ENCODE assay signal across 17 cellular contexts in the genomic region with DNA sequence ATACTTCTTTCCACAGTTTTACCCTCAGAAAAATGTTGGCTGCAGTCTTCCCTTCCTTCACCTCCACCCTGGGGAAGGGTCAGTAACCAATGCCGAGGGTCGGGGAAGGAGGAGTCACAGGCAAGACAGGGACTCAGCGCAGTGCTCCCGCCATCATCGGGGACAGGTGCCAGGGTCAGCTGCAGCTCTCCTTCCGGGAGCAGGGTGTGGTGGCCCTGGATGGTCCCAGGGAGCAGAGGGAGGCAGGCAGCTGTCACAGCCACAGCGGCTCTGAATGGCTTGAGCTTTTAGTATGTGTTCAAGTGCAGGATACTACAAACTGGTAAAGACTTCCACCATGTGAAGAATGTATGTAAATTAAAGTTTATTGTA. TPM values are rescaled to one million over a fixed set of nuclear protein-coding genes. Genes with fewer than 3 reads are reported as not detected.
DNase-seq lines count a peak whose midpoint lies in the region; ATAC-seq and TF ChIP-seq lines count a peak whose summit lies in the region.
"Had no signal": no experiment of that assay in that cellular context is flagged by ENCODE, and none has a peak within 500 bp of the region (broad histone marks: within the 10 kb centered on the region; RNA-seq: fewer than 3 reads in every experiment).

No MANE protein-coding gene starts in this region.

- H3K4me3 ChIP-seq in psoas muscle: peak overlapping the region; percentile 26
- H3K4me3 ChIP-seq: smooth muscle cell had no signal

- H3K4me3 Mint-ChIP-seq in glutamatergic neuron (ENCODE audit: unreplicated experiment): no peak overlapping the region
- no peak overlapping the region for H3K4me3 Mint-ChIP-seq in activated naive CD4-positive, alpha-beta T cell treated with anti-CD3 and anti-CD28 coated beads for 36 hours
- no peak overlapping the region for H3K4me3 Mint-ChIP-seq in activated CD4-positive, alpha-beta T cell treated with anti-CD3 and anti-CD28 coated beads, Interleukin-2, amount 10 ng/mL, durations not matched to agents 7 days and 5 days
- H3K4me3 Mint-ChIP-seq: WTC11 had no signal

- 18 to 25% (median 19%) methylated on average over 7 of the region's 7 CpGs for WGBS in psoas muscle, 3 donors

- H3K27ac ChIP-seq in psoas muscle: peak overlapping the region; percentile 84

- H3K4me1 Mint-ChIP-seq in glutamatergic neuron (ENCODE audit: low read depth, unreplicated experiment): peaks cover 19% of the 10 kb centered on the region
- H3K4me1 Mint-ChIP-seq in activated naive CD4-positive, alpha-beta T cell treated with anti-CD3 and anti-CD28 coated beads for 36 hours (ENCODE audit: low read depth): no peaks in the 10 kb centered on the region
- peaks cover 38% of the 10 kb centered on the region for H3K4me1 Mint-ChIP-seq in activated CD4-positive, alpha-beta T cell treated with anti-CD3 and anti-CD28 coated beads, Interleukin-2, amount 10 ng/mL, durations not matched to agents 7 days and 5 days

- CTCF ChIA-PET in activated naive CD4-positive, alpha-beta T cell treated with anti-CD3 and anti-CD28 coated beads for 36 hours (lab: Charles Lee): no interaction called here
- CTCF ChIA-PET in activated CD4-positive, alpha-beta T cell treated with anti-CD3 and anti-CD28 coated beads, Interleukin-2, amount 10 ng/mL, durations not matched to agents 7 days and 5 days (lab: Charles Lee): interaction anchor here (1.1 kb wide), 1 partner anchor 15 kb away, joined by 3 read pairs; no protein-coding TSS in a partner anchor

- H3K4me1 ChIP-seq in psoas muscle: peaks cover 36% of the 10 kb centered on the region

- peaks cover 2% of the 10 kb centered on the region for H3K9me3 Mint-ChIP-seq in glutamatergic neuron (ENCODE audit: unreplicated experiment)
- no peaks in the 10 kb centered on the region for H3K9me3 Mint-ChIP-seq in activated naive CD4-positive, alpha-beta T cell treated with anti-CD3 and anti-CD28 coated beads for 36 hours
- no peaks in the 10 kb centered on the region for H3K9me3 Mint-ChIP-seq in activated CD4-positive, alpha-beta T cell treated with anti-CD3 and anti-CD28 coated beads, Interleukin-2, amount 10 ng/mL, durations not matched to agents 7 days and 5 days

- peaks cover 2% of the 10 kb centered on the region for H3K27me3 Mint-ChIP-seq in glutamatergic neuron (ENCODE audit: unreplicated experiment)
- H3K27me3 Mint-ChIP-seq in activated naive CD4-positive, alpha-beta T cell treated with anti-CD3 and anti-CD28 coated beads for 36 hours (ENCODE audit: low read depth): no peaks in the 10 kb centered on the region
- H3K27me3 Mint-ChIP-seq in activated CD4-positive, alpha-beta T cell treated with anti-CD3 and anti-CD28 coated beads, Interleukin-2, amount 10 ng/mL, durations not matched to agents 7 days and 5 days: no peaks in the 10 kb centered on the region

- TF ChIP-seq CTCF in glutamatergic neuron (IDR thresholded peaks at IDR 0.05; ENCODE audit: partially characterized antibody, unreplicated experiment) (no peak), psoas muscle (IDR thresholded peaks at IDR 0.05) (no peak)

- H3K36me3 ChIP-seq in psoas muscle (ENCODE audit: insufficient read depth in 1 of 2, low read depth in 1 of 2): peaks cover 5 to 29% of the 10 kb centered on the region in 2 donors

- no peaks in the 10 kb centered on the region for H3K9me3 ChIP-seq in psoas muscle

- ATAC-seq in psoas muscle (peak; percentile 58 to 79 (median 76)), HG03439 (IDR thresholded peaks at IDR 0.05; ENCODE audit: unreplicated experiment) (no peak), GM21423 (IDR thresholded peaks at IDR 0.05; ENCODE audit: unreplicated experiment) (no peak)
- ATAC-seq: WTC11 had no signal

- no peaks in the 10 kb centered on the region for H3K27me3 ChIP-seq in psoas muscle (ENCODE audit: insufficient read depth in 3 of 3, low read length in 2 of 3)

- H3K27ac Mint-ChIP-seq in glutamatergic neuron (ENCODE audit: unreplicated experiment): peak overlapping the region; percentile 28
- H3K27ac Mint-ChIP-seq in activated naive CD4-positive, alpha-beta T cell treated with anti-CD3 and anti-CD28 coated beads for 36 hours: no peak overlapping the region
- no peak overlapping the region for H3K27ac Mint-ChIP-seq in activated CD4-positive, alpha-beta T cell treated with anti-CD3 and anti-CD28 coated beads, Interleukin-2, amount 10 ng/mL, durations not matched to agents 7 days and 5 days
- H3K27ac Mint-ChIP-seq: WTC11 had no signal

- DNase-seq in COLO668 (lab: John Stamatoyannopoulos, UW; ENCODE audit: unreplicated experiment) (peak; percentile 23), LHCN-M2 (ENCODE audit: low read depth) (peak; percentile 33), glutamatergic neuron (peak; percentile 37), psoas muscle (peak; percentile 48 to 72)
- no peak for DNase-seq in activated naive CD4-positive, alpha-beta T cell treated with anti-CD3 and anti-CD28 coated beads for 36 hours
- DNase-seq in activated CD4-positive, alpha-beta T cell treated with anti-CD3 and anti-CD28 coated beads, Interleukin-2, amount 10 ng/mL, durations not matched to agents 7 days and 5 days: no peak
- DNase-seq: activated CD8-positive, alpha-beta memory T cell treated with anti-CD3 and anti-CD28 coated beads for 24 hours; COR-L47; erythroblast; NCI-H1092; stimulated activated CD4-positive, alpha-beta T cell treated with anti-CD3 and anti-CD28 coated beads, Interleukin-4, amount 100 ng/mL, for 24 hours; T-helper 2 cell had no signal

- peaks cover 7% of the 10 kb centered on the region for H3K36me3 Mint-ChIP-seq in glutamatergic neuron (ENCODE audit: unreplicated experiment)
- peaks cover 2% of the 10 kb centered on the region for H3K36me3 Mint-ChIP-seq in activated naive CD4-positive, alpha-beta T cell treated with anti-CD3 and anti-CD28 coated beads for 36 hours (ENCODE audit: low read depth)
- H3K36me3 Mint-ChIP-seq in activated CD4-positive, alpha-beta T cell treated with anti-CD3 and anti-CD28 coated beads, Interleukin-2, amount 10 ng/mL, durations not matched to agents 7 days and 5 days (ENCODE audit: low read depth): peaks cover 14% of the 10 kb centered on the region
- H3K36me3 Mint-ChIP-seq: WTC11 had no signal

- POLR2A ChIA-PET in activated CD4-positive, alpha-beta T cell treated with anti-CD3 and anti-CD28 coated beads, Interleukin-2, amount 10 ng/mL, durations not matched to agents 7 days and 5 days (lab: Charles Lee): no interaction called here

- intact Hi-C loops in psoas muscle (cut with DNase I): loop anchor here (5.0 kb wide), 3 partner anchors 41 to 54 kb away; partner anchors contain the start of gene C6orf89 (in 1 of the 2)
- intact Hi-C loops in activated naive CD4-positive, alpha-beta T cell treated with anti-CD3 and anti-CD28 coated beads for 36 hours (cut with micrococcal nuclease): no loop called here

RNA-seq across cellular contexts. Expression of gene PI16, which starts 26.0 kb away (rescaled TPM):
- total RNA-seq in LHCN-M2 (2014; rRNA removed) (not detected in 2 replicates), glutamatergic neuron (ENCODE audit: unreplicated experiment) (not detected), psoas muscle (10 to 100 TPM in 1 of 4 donors, 1 to 10 TPM in 3; 3.1 to 49.1 (median 3.6) TPM)
- not detected for polyA plus RNA-seq in LHCN-M2 (2012)
- 1 to 10 TPM; 1.2 to 3.1 (median 1.6) TPM for polyA plus RNA-seq in psoas muscle
- total RNA-seq in activated naive CD4-positive, alpha-beta T cell treated with anti-CD3 and anti-CD28 coated beads for 36 hours: under 1 TPM; 0.24 to 0.27 TPM
- total RNA-seq in activated CD4-positive, alpha-beta T cell treated with anti-CD3 and anti-CD28 coated beads, Interleukin-2, amount 10 ng/mL, durations not matched to agents 7 days and 5 days: 10 to 100 TPM; 13.5 to 15.1 TPM
- total RNA-seq: bronchial epithelial cell had no signal

RNA-seq across cellular contexts. Expression of gene C6orf89, which starts 42.8 kb away (rescaled TPM):
- total RNA-seq in LHCN-M2 (2014; rRNA removed): 43.6 and 44.8 TPM in 2 replicates
- 34.5 TPM for polyA plus RNA-seq in LHCN-M2 (2012)
- 57.0 TPM for total RNA-seq in glutamatergic neuron (ENCODE audit: unreplicated experiment)
- 10 to 100 TPM; 37.1 to 53.4 (median 51.1) TPM for total RNA-seq in psoas muscle
- 10 to 100 TPM; 23.2 to 56.3 (median 35.4) TPM for polyA plus RNA-seq in psoas muscle
- total RNA-seq in activated naive CD4-positive, alpha-beta T cell treated with anti-CD3 and anti-CD28 coated beads for 36 hours: 10 to 100 TPM; 24.2 to 24.5 TPM
- total RNA-seq in activated CD4-positive, alpha-beta T cell treated with anti-CD3 and anti-CD28 coated beads, Interleukin-2, amount 10 ng/mL, durations not matched to agents 7 days and 5 days: 10 to 100 TPM; 47.5 to 58.1 TPM

RNA-seq across cellular contexts. Expression of gene PPIL1, which starts 53.9 kb away (rescaled TPM):
- total RNA-seq in LHCN-M2 (2014; rRNA removed): 38.9 and 43.3 TPM in 2 replicates
- polyA plus RNA-seq in LHCN-M2 (2012): 23.7 TPM
- total RNA-seq in glutamatergic neuron (ENCODE audit: unreplicated experiment): 28.6 TPM
- 10 to 100 TPM; 20.9 to 38.8 (median 22.1) TPM for total RNA-seq in psoas muscle
- polyA plus RNA-seq in psoas muscle: 10 to 100 TPM; 18.1 to 92.3 (median 40.4) TPM
- 10 to 100 TPM; 42.8 to 44.0 TPM for total RNA-seq in activated naive CD4-positive, alpha-beta T cell treated with anti-CD3 and anti-CD28 coated beads for 36 hours
- total RNA-seq in activated CD4-positive, alpha-beta T cell treated with anti-CD3 and anti-CD28 coated beads, Interleukin-2, amount 10 ng/mL, durations not matched to agents 7 days and 5 days: 10 to 100 TPM; 27.0 to 29.3 TPM

RNA-seq across cellular contexts. Expression of gene MTCH1, which starts 57.5 kb away (rescaled TPM):
- total RNA-seq in LHCN-M2 (2014; rRNA removed): 224 and 234 TPM in 2 replicates
- 194 TPM for polyA plus RNA-seq in LHCN-M2 (2012)
- 179 TPM for total RNA-seq in glutamatergic neuron (ENCODE audit: unreplicated experiment)
- 10 to 100 TPM; 74.6 to 89.2 (median 85.4) TPM for total RNA-seq in psoas muscle
- polyA plus RNA-seq in psoas muscle: 100 to 1,000 TPM; 110 to 230 (median 145) TPM
- 100 to 1,000 TPM in 1 of 2 experiments, 10 to 100 TPM in 1; 97.4 to 101 TPM for total RNA-seq in activated naive CD4-positive, alpha-beta T cell treated with anti-CD3 and anti-CD28 coated beads for 36 hours
- 100 to 1,000 TPM in 1 of 2 experiments, 10 to 100 TPM in 1; 94.7 to 107 TPM for total RNA-seq in activated CD4-positive, alpha-beta T cell treated with anti-CD3 and anti-CD28 coated beads, Interleukin-2, amount 10 ng/mL, durations not matched to agents 7 days and 5 days

Comparison
In these comparisons a context has a peak if more than half of its experiments do, and no peak if none do; other contexts are left out.
1. DNase-seq: peak in COLO668 (single experiment), LHCN-M2 (single experiment), glutamatergic neuron (single experiment) and psoas muscle (2 of 2); none in activated naive CD4-positive, alpha-beta T cell treated with anti-CD3 and anti-CD28 coated beads for 36 hours (single experiment) and activated CD4-positive, alpha-beta T cell treated with anti-CD3 and anti-CD28 coated beads, Interleukin-2, amount 10 ng/mL, durations not matched to agents 7 days and 5 days (single experiment).
2. ATAC-seq: peak in psoas muscle (4 of 4); none in HG03439 (single experiment) and GM21423 (single experiment).